ENCODE assay signal across 1 cellular context in genomic region chr2:222652856-222653255, GRCh38.
TF ChIP-seq lines count a peak whose summit lies in the region.

No MANE protein-coding gene starts in this region.

TF ChIP-seq in GM12878, 131 proteins besides CTCF, POLR2A, EP300 and RAD21:
- peak; percentile 53; the same call in 1 of the 2 replicates for TF ChIP-seq JUNB (IDR thresholded peaks at IDR 0.05)
- TF ChIP-seq FOS (IDR thresholded peaks at IDR 0.05; ENCODE audit: borderline replicate concordance, extremely low read depth, insufficient read length): no peak
- no peak for TF ChIP-seq PBX3 (IDR thresholded peaks at IDR 0.05; ENCODE audit: insufficient replicate concordance, low read depth, low read length)
- peak; percentile 30; the same call in 1 of the 2 replicates for TF ChIP-seq RUNX3 (IDR thresholded peaks at IDR 0.05; ENCODE audit: low read length)
